ENCODE assay signal across 9 cellular contexts in genomic region chr2:62340981-62341624, GRCh38.
DNase-seq lines count a peak whose midpoint lies in the region; ATAC-seq and TF ChIP-seq lines count a peak whose summit lies in the region.
"Had no signal": no experiment of that assay in that cellular context is flagged by ENCODE, and none has a peak within 500 bp of the region (broad histone marks: within the 10 kb centered on the region; RNA-seq: fewer than 3 reads in every experiment).

No MANE protein-coding gene starts in this region.

- no peak overlapping the region for H3K4me3 Mint-ChIP-seq in CD8-positive, alpha-beta T cell
- H3K4me3 Mint-ChIP-seq in activated CD8-positive, alpha-beta memory T cell treated with anti-CD3 and anti-CD28 coated beads, Interleukin-2, amount 10 ng/mL, durations not matched to agents 7 days and 5 days = no peak overlapping the region
- H3K4me3 Mint-ChIP-seq: T-helper 1 cell treated with Interleukin-12 subunit alpha and Interleukin-12 subunit beta and Interleukin-4 antibody, amounts not matched to agents 30 μg/mL and 1 μg/mL, for 36 hours had no signal

- CTCF ChIA-PET in CD8-positive, alpha-beta T cell (lab: Charles Lee) = interaction anchor here (0.9 kb wide), 1 partner anchor 25 kb away, joined by 3 read pairs; no protein-coding TSS in a partner anchor
- CTCF ChIA-PET in activated CD8-positive, alpha-beta memory T cell treated with anti-CD3 and anti-CD28 coated beads, Interleukin-2, amount 10 ng/mL, durations not matched to agents 7 days and 5 days (lab: Charles Lee) = interaction anchor here (1.1 kb wide), 1 partner anchor 9 kb away, joined by 3 read pairs; no protein-coding TSS in a partner anchor

- no peaks in the 10 kb centered on the region for H3K9me3 ChIP-seq in BE2C
- no peaks in the 10 kb centered on the region for H3K9me3 ChIP-seq in thyroid gland
- H3K9me3 ChIP-seq in CD8-positive, alpha-beta T cell (ENCODE audit: low read length) = no peaks in the 10 kb centered on the region

- H3K4me3 ChIP-seq in BE2C (ENCODE audit: low read depth, low read length) (peak overlapping the region; percentile 11; the same call in 1 of the 2 replicates), epithelial cell of proximal tubule (ENCODE audit: low read depth, low read length) (no peak overlapping the region), thyroid gland (replicated peaks in 1 of 3) (no peak overlapping the region)
- no peak overlapping the region for H3K4me3 ChIP-seq in CD8-positive, alpha-beta T cell (ENCODE audit: low read depth, low read length)

- H3K27ac ChIP-seq in thyroid gland = peak overlapping the region in 1 of 3 donors; percentile 18
- H3K27ac ChIP-seq in CD8-positive, alpha-beta T cell (ENCODE audit: low read depth, low read length) = no peak overlapping the region

- TF ChIP-seq POLR2A in thyroid gland (IDR thresholded peaks at IDR 0.05) = no peak

- H3K36me3 Mint-ChIP-seq in CD8-positive, alpha-beta T cell = no peaks in the 10 kb centered on the region
- peaks cover 2% of the 10 kb centered on the region for H3K36me3 Mint-ChIP-seq in activated CD8-positive, alpha-beta memory T cell treated with anti-CD3 and anti-CD28 coated beads, Interleukin-2, amount 10 ng/mL, durations not matched to agents 7 days and 5 days

- DNase-seq in BE2C (peak; percentile 92), NCI-H1694 treated with DMSO at 0.1 percent for 48 hours (lab: John Stamatoyannopoulos, UW) (peak; percentile 63), epithelial cell of proximal tubule (ENCODE audit: low read depth) (peak; percentile 37), thyroid gland (peak; percentile 44 to 73), NOMO-1 treated with dmso at 0.1 percent for 144 hours (lab: John Stamatoyannopoulos, UW; ENCODE audit: unreplicated experiment) (no peak)
- DNase-seq in CD8-positive, alpha-beta T cell = no peak
- no peak for DNase-seq in activated CD8-positive, alpha-beta memory T cell treated with anti-CD3 and anti-CD28 coated beads, Interleukin-2, amount 10 ng/mL, durations not matched to agents 7 days and 5 days

- H3K27ac Mint-ChIP-seq in CD8-positive, alpha-beta T cell = no peak overlapping the region
- H3K27ac Mint-ChIP-seq in activated CD8-positive, alpha-beta memory T cell treated with anti-CD3 and anti-CD28 coated beads, Interleukin-2, amount 10 ng/mL, durations not matched to agents 7 days and 5 days = no peak overlapping the region
- H3K27ac Mint-ChIP-seq: T-helper 1 cell treated with Interleukin-12 subunit alpha and Interleukin-12 subunit beta and Interleukin-4 antibody, amounts not matched to agents 30 μg/mL and 1 μg/mL, for 36 hours had no signal

- 68 to 84% methylated on average over 5 of the region's 5 CpGs for WGBS in thyroid gland, 2 donors

- H3K4me1 ChIP-seq in BE2C (peaks cover 16% of the 10 kb centered on the region), thyroid gland (peaks cover 0 to 17% of the 10 kb centered on the region in 2 donors)
- H3K4me1 ChIP-seq in CD8-positive, alpha-beta T cell (ENCODE audit: insufficient read depth, low read length) = no peaks in the 10 kb centered on the region

- H3K4me1 Mint-ChIP-seq in CD8-positive, alpha-beta T cell (ENCODE audit: low read depth) = no peaks in the 10 kb centered on the region
- peaks cover 4% of the 10 kb centered on the region for H3K4me1 Mint-ChIP-seq in activated CD8-positive, alpha-beta memory T cell treated with anti-CD3 and anti-CD28 coated beads, Interleukin-2, amount 10 ng/mL, durations not matched to agents 7 days and 5 days

- H3K27me3 ChIP-seq in BE2C = no peaks in the 10 kb centered on the region
- H3K27me3 ChIP-seq in thyroid gland = no peaks in the 10 kb centered on the region
- no peaks in the 10 kb centered on the region for H3K27me3 ChIP-seq in CD8-positive, alpha-beta T cell (ENCODE audit: insufficient read depth, low read length)

- ATAC-seq in GM21447 (IDR thresholded peaks at IDR 0.05; ENCODE audit: unreplicated experiment) = peak; percentile 77
- no peak for ATAC-seq in CD8-positive, alpha-beta T cell
- no peak for ATAC-seq in activated CD8-positive, alpha-beta memory T cell treated with anti-CD3 and anti-CD28 coated beads, Interleukin-2, amount 10 ng/mL, durations not matched to agents 7 days and 5 days

- POLR2A ChIA-PET in CD8-positive, alpha-beta T cell (lab: Charles Lee) = no interaction called here

- H3K36me3 ChIP-seq in BE2C (no peaks in the 10 kb centered on the region), thyroid gland (no peaks in the 10 kb centered on the region)
- no peaks in the 10 kb centered on the region for H3K36me3 ChIP-seq in CD8-positive, alpha-beta T cell (ENCODE audit: insufficient read depth, low read length)

- intact Hi-C loops in thyroid gland (cut with DNase I) = no loop called here
- intact Hi-C loops in CD8-positive, alpha-beta T cell (cut with DNase I, micrococcal nuclease) = no loop called here

- TF ChIP-seq CTCF in BE2C (IDR thresholded peaks at IDR 0.05; ENCODE audit: low read depth, low read length) (no peak), epithelial cell of proximal tubule (conservative IDR thresholded peaks at IDR 0.05; ENCODE audit: low read depth, low read length) (no peak), thyroid gland (IDR thresholded peaks at IDR 0.05) (no peak)
- no peak for TF ChIP-seq CTCF in CD8-positive, alpha-beta T cell (IDR thresholded peaks at IDR 0.05)

- H3K9me3 Mint-ChIP-seq in CD8-positive, alpha-beta T cell = no peaks in the 10 kb centered on the region
- H3K9me3 Mint-ChIP-seq in activated CD8-positive, alpha-beta memory T cell treated with anti-CD3 and anti-CD28 coated beads, Interleukin-2, amount 10 ng/mL, durations not matched to agents 7 days and 5 days (ENCODE audit: low read depth) = no peaks in the 10 kb centered on the region
- H3K9me3 Mint-ChIP-seq: T-helper 1 cell treated with Interleukin-12 subunit alpha and Interleukin-12 subunit beta and Interleukin-4 antibody, amounts not matched to agents 30 μg/mL and 1 μg/mL, for 36 hours had no signal

- H3K27me3 Mint-ChIP-seq in CD8-positive, alpha-beta T cell (ENCODE audit: low read depth) = no peaks in the 10 kb centered on the region
- no peaks in the 10 kb centered on the region for H3K27me3 Mint-ChIP-seq in activated CD8-positive, alpha-beta memory T cell treated with anti-CD3 and anti-CD28 coated beads, Interleukin-2, amount 10 ng/mL, durations not matched to agents 7 days and 5 days

Comparison
In these comparisons a context has a peak if more than half of its experiments do, and no peak if none do; other contexts are left out.
1. DNase-seq: peak in BE2C (single experiment), NCI-H1694 treated with DMSO at 0.1 percent for 48 hours (single experiment), epithelial cell of proximal tubule (single experiment) and thyroid gland (2 of 2); none in CD8-positive, alpha-beta T cell (0 of 7), activated CD8-positive, alpha-beta memory T cell treated with anti-CD3 and anti-CD28 coated beads, Interleukin-2, amount 10 ng/mL, durations not matched to agents 7 days and 5 days (single experiment) and NOMO-1 treated with dmso at 0.1 percent for 144 hours (single experiment).